ENCODE assay signal across 8 cellular contexts in the genomic region with DNA sequence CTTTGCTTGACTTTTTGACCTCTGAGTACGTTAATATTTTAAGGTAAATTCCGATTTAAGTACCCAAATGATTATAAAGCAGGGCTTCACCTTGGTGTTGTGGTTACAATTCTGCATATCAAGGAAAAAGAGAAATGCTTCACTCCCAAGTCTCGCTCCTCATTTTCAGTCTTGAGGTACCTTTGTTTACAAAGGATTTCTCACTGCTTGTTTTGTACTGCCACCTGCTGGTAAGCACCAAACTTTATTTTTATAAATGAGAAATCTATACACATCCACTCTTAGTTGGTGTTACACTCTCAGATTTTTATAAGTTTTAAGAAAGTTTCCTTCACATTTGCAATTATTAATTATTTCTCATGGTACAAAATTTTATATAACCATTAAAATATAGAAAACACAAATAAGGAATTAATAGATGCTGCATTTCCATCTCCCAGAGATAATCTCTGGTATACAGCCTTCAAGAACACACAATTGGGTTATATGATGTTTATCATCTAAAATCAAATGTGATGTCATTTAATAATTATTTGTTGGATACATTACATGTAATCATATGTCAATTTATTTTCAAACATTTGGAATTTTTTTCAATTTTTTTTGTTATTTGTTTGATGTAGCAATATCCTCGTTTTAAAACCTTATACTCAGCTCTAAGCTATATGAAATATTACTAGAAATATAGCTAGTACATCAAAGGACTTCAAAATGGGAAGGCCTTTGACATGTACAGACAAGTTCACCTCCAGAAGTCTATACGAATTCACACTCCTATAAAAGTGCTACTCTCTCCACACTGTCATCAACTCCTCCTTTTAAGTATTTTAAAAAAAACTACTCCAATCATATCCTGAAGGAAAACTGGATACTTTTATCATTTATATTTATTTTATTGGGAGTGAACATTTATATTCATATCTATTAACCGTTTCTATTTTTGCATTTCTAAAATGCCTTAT.
DNase-seq lines count a peak whose midpoint lies in the region; ATAC-seq and TF ChIP-seq lines count a peak whose summit lies in the region.

No MANE protein-coding gene starts in this region.

- H3K56ac ChIP-seq in mesendoderm (ENCODE audit: low read length): no peak overlapping the region

- TF ChIP-seq CTCF in natural killer cell (IDR thresholded peaks at IDR 0.05): peak; percentile 71

- no peaks in the 10 kb centered on the region for H3K79me1 ChIP-seq in mesendoderm (ENCODE audit: low read length)

- ATAC-seq in natural killer cell (no peak), HG02938 (IDR thresholded peaks at IDR 0.05; ENCODE audit: unreplicated experiment) (peak; percentile 66), GM21447 (IDR thresholded peaks at IDR 0.05; ENCODE audit: unreplicated experiment) (no peak), HG02571 (IDR thresholded peaks at IDR 0.05; ENCODE audit: unreplicated experiment) (no peak)
- ATAC-seq in natural killer cell treated with Interleukin-12 subunit alpha and Interleukin-12 subunit beta and Interleukin-15 and Interleukin-18, amount 100 ng/mL, for 72 hours: no peak

- H3K18ac ChIP-seq in mesendoderm (ENCODE audit: low read length): no peak overlapping the region

- H2BK5ac ChIP-seq in mesendoderm (ENCODE audit: low read length): no peak overlapping the region

- no peak overlapping the region for H3K4me3 Mint-ChIP-seq in natural killer cell
- H3K4me3 Mint-ChIP-seq in natural killer cell treated with Interleukin-12 subunit alpha and Interleukin-12 subunit beta and Interleukin-15 and Interleukin-18, amount 100 ng/mL, for 72 hours: no peak overlapping the region

- H3K36me3 ChIP-seq in mesendoderm (ENCODE audit: control insufficient read depth, insufficient read depth, low read length): no peaks in the 10 kb centered on the region

- no peaks in the 10 kb centered on the region for H3K36me3 Mint-ChIP-seq in natural killer cell
- no peaks in the 10 kb centered on the region for H3K36me3 Mint-ChIP-seq in natural killer cell treated with Interleukin-12 subunit alpha and Interleukin-12 subunit beta and Interleukin-15 and Interleukin-18, amount 100 ng/mL, for 72 hours

- H2AK5ac ChIP-seq in mesendoderm (ENCODE audit: low read length): no peak overlapping the region

- intact Hi-C loops in natural killer cell (cut with micrococcal nuclease): loop anchor here (5.0 kb wide), 1 partner anchor 1351 kb away; no protein-coding TSS in a partner anchor

- H3K9ac ChIP-seq in mesendoderm (ENCODE audit: low read length): no peak overlapping the region

- H2BK15ac ChIP-seq in mesendoderm (replicated peaks; ENCODE audit: low read depth): no peak overlapping the region

- no CpG with 5 or more reads among the region's 6 CpGs for WGBS in mesendoderm (ENCODE audit: extremely low coverage, insufficient coverage, low lambda C conversion rate)

- no peak overlapping the region for H3K23ac ChIP-seq in mesendoderm (ENCODE audit: low read length)

- H4K8ac ChIP-seq in mesendoderm (ENCODE audit: low read depth, low read length): no peak overlapping the region

- no peak overlapping the region for H3K27ac Mint-ChIP-seq in natural killer cell
- H3K27ac Mint-ChIP-seq in natural killer cell treated with Interleukin-12 subunit alpha and Interleukin-12 subunit beta and Interleukin-15 and Interleukin-18, amount 100 ng/mL, for 72 hours: no peak overlapping the region

- H3K27me3 ChIP-seq in mesendoderm (ENCODE audit: insufficient read depth, low read length, poor library complexity): no peaks in the 10 kb centered on the region

- no peak overlapping the region for H3K27ac ChIP-seq in mesendoderm (ENCODE audit: low read depth, low read length)

- no peak overlapping the region for H3K4me3 ChIP-seq in mesendoderm (ENCODE audit: low read length)

- H2BK120ac ChIP-seq in mesendoderm (ENCODE audit: low read depth, low read length): no peak overlapping the region

- H3K4me1 ChIP-seq in mesendoderm (ENCODE audit: control insufficient read depth, low read depth, low read length): no peaks in the 10 kb centered on the region

- H3K79me2 ChIP-seq in mesendoderm (ENCODE audit: control insufficient read depth, insufficient read depth, low read length): no peaks in the 10 kb centered on the region

- no peak overlapping the region for H4K5ac ChIP-seq in mesendoderm (ENCODE audit: low read length)

- no peaks in the 10 kb centered on the region for H3K9me3 Mint-ChIP-seq in natural killer cell
- H3K9me3 Mint-ChIP-seq in natural killer cell treated with Interleukin-12 subunit alpha and Interleukin-12 subunit beta and Interleukin-15 and Interleukin-18, amount 100 ng/mL, for 72 hours: no peaks in the 10 kb centered on the region

- no peak overlapping the region for H3K4me2 ChIP-seq in mesendoderm (ENCODE audit: low read length)

- H3K27me3 Mint-ChIP-seq in natural killer cell (ENCODE audit: low read depth in 2 of 2): peaks cover 0 to 7% of the 10 kb centered on the region in 2 donors
- H3K27me3 Mint-ChIP-seq in natural killer cell treated with Interleukin-12 subunit alpha and Interleukin-12 subunit beta and Interleukin-15 and Interleukin-18, amount 100 ng/mL, for 72 hours: peaks cover 8 to 14% of the 10 kb centered on the region in 2 donors

- peaks cover 0 to 5% of the 10 kb centered on the region in 2 donors for H3K4me1 Mint-ChIP-seq in natural killer cell
- no peaks in the 10 kb centered on the region for H3K4me1 Mint-ChIP-seq in natural killer cell treated with Interleukin-12 subunit alpha and Interleukin-12 subunit beta and Interleukin-15 and Interleukin-18, amount 100 ng/mL, for 72 hours (ENCODE audit: low read depth in 2 of 2)

- DNase-seq in natural killer cell: no peak
- DNase-seq in natural killer cell treated with Interleukin-12 subunit alpha and Interleukin-12 subunit beta and Interleukin-15 and Interleukin-18, amount 100 ng/mL, for 72 hours (ENCODE audit: low spot score): no peak
- DNase-seq in NCI-H526 treated with DMSO at 0.1 percent for 48 hours (lab: John Stamatoyannopoulos, UW): peak; percentile 35
- DNase-seq in cerebellum (ENCODE audit: low spot score): peak; percentile 55
- peak; percentile 65 for DNase-seq in mesendoderm

- H3K4ac ChIP-seq in mesendoderm (ENCODE audit: low read depth, low read length): no peak overlapping the region

Comparison
In these comparisons a context has a peak if more than half of its experiments do, and no peak if none do; other contexts are left out.
1. DNase-seq: peak in NCI-H526 treated with DMSO at 0.1 percent for 48 hours (single experiment), cerebellum (single experiment) and mesendoderm (single experiment); none in natural killer cell (single experiment) and natural killer cell treated with Interleukin-12 subunit alpha and Interleukin-12 subunit beta and Interleukin-15 and Interleukin-18, amount 100 ng/mL, for 72 hours (single experiment).